In genomic region chr1:22967833-22968232, GRCh38 we compare ENCODE assay signal across 9 cellular contexts. TPM values are rescaled to one million over a fixed set of nuclear protein-coding genes. Genes with fewer than 3 reads are reported as not detected.
"Had no signal": no experiment of that assay in that cellular context is flagged by ENCODE, and none has a peak within 500 bp of the region (broad histone marks: within the 10 kb centered on the region; RNA-seq: fewer than 3 reads in every experiment).

No MANE protein-coding gene starts in this region.

- ATAC-seq: GM12878 had no signal

- DNase-seq: GDM1, GF-D8 had no signal

- FAIRE-seq: G401.6, GM12878, GM12891, GM12892, GM18507, GM19239 had no signal

- H3K4me3 ChIP-seq: GM12878 had no signal

RNA-seq across cellular contexts. Expression of gene LACTBL1, which starts 4.8 kb away (rescaled TPM):
- total RNA-seq: G401, GM12878 had no signal

RNA-seq across cellular contexts. Expression of gene TEX46, which starts 47.8 kb away (rescaled TPM):
- total RNA-seq: G401, GM12878 had no signal
